ENCODE assay signal across 17 cellular contexts in genomic region chr18:10878703-10879102, GRCh38.
DNase-seq lines count a peak whose midpoint lies in the region; ATAC-seq and TF ChIP-seq lines count a peak whose summit lies in the region.
"Had no signal": no experiment of that assay in that cellular context is flagged by ENCODE, and none has a peak within 500 bp of the region (broad histone marks: within the 10 kb centered on the region; RNA-seq: fewer than 3 reads in every experiment).

No MANE protein-coding gene starts in this region.

- ATAC-seq in GM21786 (IDR thresholded peaks at IDR 0.05; ENCODE audit: unreplicated experiment), result peak; percentile 67
- ATAC-seq in HG03280 (IDR thresholded peaks at IDR 0.05; ENCODE audit: unreplicated experiment), result peak; percentile 91
- ATAC-seq: GM23338 had no signal

- intact Hi-C loops in activated CD4-positive, alpha-beta memory T cell treated with anti-CD3 and anti-CD28 coated beads for 36 hours (cut with micrococcal nuclease), result no loop called here
- intact Hi-C loops in CD14-positive monocyte (cut with micrococcal nuclease), result no loop called here

- CTCF ChIA-PET in activated CD4-positive, alpha-beta memory T cell treated with anti-CD3 and anti-CD28 coated beads for 36 hours (lab: Charles Lee), result no interaction called here
- CTCF ChIA-PET in activated CD4-positive, alpha-beta memory T cell treated with anti-CD3 and anti-CD28 coated beads, Interleukin-2, amount 10 ng/mL, durations not matched to agents 7 days and 5 days (lab: Charles Lee), result no interaction called here

- POLR2A ChIA-PET in activated CD4-positive, alpha-beta memory T cell treated with anti-CD3 and anti-CD28 coated beads for 36 hours (lab: Charles Lee), result no interaction called here
- POLR2A ChIA-PET in activated CD4-positive, alpha-beta memory T cell treated with anti-CD3 and anti-CD28 coated beads, Interleukin-2, amount 10 ng/mL, durations not matched to agents 7 days and 5 days (lab: Charles Lee), result no interaction called here

- H3K4me3 Mint-ChIP-seq in activated CD4-positive, alpha-beta memory T cell treated with anti-CD3 and anti-CD28 coated beads for 36 hours, result no peak overlapping the region
- no peak overlapping the region for H3K4me3 Mint-ChIP-seq in activated CD4-positive, alpha-beta memory T cell treated with anti-CD3 and anti-CD28 coated beads, Interleukin-2, amount 10 ng/mL, durations not matched to agents 7 days and 5 days
- no peak overlapping the region for H3K4me3 Mint-ChIP-seq in CD14-positive monocyte
- H3K4me3 Mint-ChIP-seq: brain, GM23338 had no signal

- H3K4me1 Mint-ChIP-seq in activated CD4-positive, alpha-beta memory T cell treated with anti-CD3 and anti-CD28 coated beads for 36 hours (ENCODE audit: low read depth), result no peaks in the 10 kb centered on the region
- no peaks in the 10 kb centered on the region for H3K4me1 Mint-ChIP-seq in activated CD4-positive, alpha-beta memory T cell treated with anti-CD3 and anti-CD28 coated beads, Interleukin-2, amount 10 ng/mL, durations not matched to agents 7 days and 5 days
- H3K4me1 Mint-ChIP-seq in CD14-positive monocyte, result no peaks in the 10 kb centered on the region

- no peaks in the 10 kb centered on the region for H3K36me3 Mint-ChIP-seq in activated CD4-positive, alpha-beta memory T cell treated with anti-CD3 and anti-CD28 coated beads for 36 hours
- no peaks in the 10 kb centered on the region for H3K36me3 Mint-ChIP-seq in activated CD4-positive, alpha-beta memory T cell treated with anti-CD3 and anti-CD28 coated beads, Interleukin-2, amount 10 ng/mL, durations not matched to agents 7 days and 5 days (ENCODE audit: low read depth)
- H3K36me3 Mint-ChIP-seq in CD14-positive monocyte, result no peaks in the 10 kb centered on the region
- H3K36me3 Mint-ChIP-seq: brain had no signal

- peak; percentile 10 for DNase-seq in activated CD4-positive, alpha-beta memory T cell treated with anti-CD3 and anti-CD28 coated beads for 36 hours
- no peak for DNase-seq in activated CD4-positive, alpha-beta memory T cell treated with anti-CD3 and anti-CD28 coated beads, Interleukin-2, amount 10 ng/mL, durations not matched to agents 7 days and 5 days
- DNase-seq in NCI-H146 (lab: John Stamatoyannopoulos, UW), result no peak
- DNase-seq in midbrain (lab: John Stamatoyannopoulos, UW), result no peak
- no peak for DNase-seq in stimulated activated naive CD4-positive, alpha-beta T cell (lab: John Stamatoyannopoulos, UW)
- DNase-seq in CD14-positive monocyte (ENCODE audit: low spot score), result no peak
- DNase-seq: 8988T; activated T-cell treated with anti-CD3 and anti-CD28 coated beads, Interleukin-2, amount 50 U/mL, for 1 hour; DMS153; NCI-H226; SHP77 treated with DMSO at 0.1 percent for 48 hours; tibial artery; WERI-Rb-1 had no signal

- TF ChIP-seq CTCF in CD14-positive monocyte (IDR thresholded peaks at IDR 0.05), result no peak

- H3K9me3 Mint-ChIP-seq in activated CD4-positive, alpha-beta memory T cell treated with anti-CD3 and anti-CD28 coated beads for 36 hours, result no peaks in the 10 kb centered on the region
- H3K9me3 Mint-ChIP-seq in activated CD4-positive, alpha-beta memory T cell treated with anti-CD3 and anti-CD28 coated beads, Interleukin-2, amount 10 ng/mL, durations not matched to agents 7 days and 5 days, result no peaks in the 10 kb centered on the region
- H3K9me3 Mint-ChIP-seq in CD14-positive monocyte, result peaks cover 0 to 4% (median 0%) of the 10 kb centered on the region in 7 donors
- H3K9me3 Mint-ChIP-seq: GM23338 had no signal

- H3K27ac Mint-ChIP-seq in activated CD4-positive, alpha-beta memory T cell treated with anti-CD3 and anti-CD28 coated beads for 36 hours, result no peak overlapping the region
- H3K27ac Mint-ChIP-seq in activated CD4-positive, alpha-beta memory T cell treated with anti-CD3 and anti-CD28 coated beads, Interleukin-2, amount 10 ng/mL, durations not matched to agents 7 days and 5 days, result no peak overlapping the region
- H3K27ac Mint-ChIP-seq in CD14-positive monocyte, result no peak overlapping the region
- H3K27ac Mint-ChIP-seq: brain, GM23338 had no signal

- no peaks in the 10 kb centered on the region for H3K27me3 Mint-ChIP-seq in activated CD4-positive, alpha-beta memory T cell treated with anti-CD3 and anti-CD28 coated beads for 36 hours
- no peaks in the 10 kb centered on the region for H3K27me3 Mint-ChIP-seq in activated CD4-positive, alpha-beta memory T cell treated with anti-CD3 and anti-CD28 coated beads, Interleukin-2, amount 10 ng/mL, durations not matched to agents 7 days and 5 days
- H3K27me3 Mint-ChIP-seq in CD14-positive monocyte (ENCODE audit: low read depth in 3 of 3), result peaks cover 0 to 3% (median 0%) of the 10 kb centered on the region in 3 donors
- H3K27me3 Mint-ChIP-seq: brain had no signal
